Comparison of ENCODE assay signal across 8 cellular contexts in genomic region chr1:149445451-149445850, GRCh38. TPM values are rescaled to one million over a fixed set of nuclear protein-coding genes. Genes with fewer than 3 reads are reported as not detected.
DNase-seq lines count a peak whose midpoint lies in the region; TF ChIP-seq lines count a peak whose summit lies in the region.
"Not testable (repeated sequence)": the region's sequence is repeated elsewhere in the genome, so short reads cannot be mapped to it uniquely, and the experiment has no call there.

No MANE protein-coding gene starts in this region.

- not testable (repeated sequence) for H3K9me2 ChIP-seq in OCI-LY7 (ENCODE audit: insufficient read depth, low read length)

- H3K4me2 ChIP-seq in OCI-LY7 (ENCODE audit: low read length): peak overlapping the region; percentile 39; the same call in 1 of the 2 replicates

- not testable (repeated sequence) for H2AFZ ChIP-seq in OCI-LY7 (ENCODE audit: low read length)

- TF ChIP-seq EP300 in ovary (IDR thresholded peaks at IDR 0.05): not testable (repeated sequence)

- not testable (repeated sequence) for H3K79me2 ChIP-seq in OCI-LY7 (ENCODE audit: insufficient read depth, low read depth, low read length)

- CTCF ChIA-PET in OCI-LY7 (lab: Charles Lee; ENCODE audit: unreplicated experiment): not testable (repeated sequence)

- H4K20me1 ChIP-seq in OCI-LY7 (ENCODE audit: insufficient read depth, low read length): not testable (repeated sequence)

- not testable (repeated sequence) for H3K27me3 ChIP-seq in HAP-1 (ENCODE audit: low read depth); ovary; subcutaneous abdominal adipose tissue (ENCODE audit: control insufficient read depth in 5 of 5, insufficient read depth in 4 of 5, low read length in 5 of 5)

- intact Hi-C loops in OCI-LY7 (cut with micrococcal nuclease; ENCODE audit: unreplicated experiment); ovary (cut with DNase I): not testable (repeated sequence)

- not testable (repeated sequence) for H3K27ac ChIP-seq in OCI-LY7 (ENCODE audit: low read depth, low read length, poor library complexity, severe bottlenecking); ovary
- peak overlapping the region; percentile 41 for H3K27ac ChIP-seq in subcutaneous abdominal adipose tissue (ENCODE audit: low read depth, low read length)

- H3K9me3 ChIP-seq in HAP-1; OCI-LY7 (ENCODE audit: low read length); ovary; subcutaneous abdominal adipose tissue (ENCODE audit: control insufficient read depth in 5 of 5, low read length in 5 of 5): not testable (repeated sequence)

- WGBS in ovary, 3 donors: 0 to 1% (median 1%) methylated on average over 5 of the region's 6 CpGs

- not testable (repeated sequence) for H3K36me3 ChIP-seq in HAP-1 (replicated peaks); OCI-LY7 (ENCODE audit: insufficient read depth, low read length); ovary; subcutaneous abdominal adipose tissue (ENCODE audit: control insufficient read depth in 5 of 5, insufficient read depth in 5 of 5, low read length in 5 of 5)

- not testable (repeated sequence) for BruUV-seq in OCI-LY7 (replicated peaks; lab: Mats Ljungman, UMichigan)

- not testable (repeated sequence) for H3K4me1 ChIP-seq in HAP-1; OCI-LY7 (ENCODE audit: insufficient read depth, low read length, poor library complexity, severe bottlenecking); ovary (ENCODE audit: insufficient read depth); subcutaneous abdominal adipose tissue (ENCODE audit: control insufficient read depth in 5 of 5, insufficient read depth in 5 of 5, low read length in 5 of 5)

- not testable (repeated sequence) for H3K9ac ChIP-seq in subcutaneous abdominal adipose tissue (ENCODE audit: low read length in 5 of 5)

- H3K4me3 ChIP-seq in HAP-1; OCI-LY7 (ENCODE audit: low read depth, low read length, poor library complexity, severe bottlenecking); ovary; subcutaneous abdominal adipose tissue (ENCODE audit: low read depth in 1 of 5, low read length in 5 of 5): not testable (repeated sequence)

- in situ Hi-C loops in HAP-1 (cut with MboI; ENCODE audit: low sequenced_read_pairs): not testable (repeated sequence)

- not testable (repeated sequence) for TF ChIP-seq CTCF in AG09319 (IDR thresholded peaks at IDR 0.05; ENCODE audit: low read depth, low read length); OCI-LY7 (conservative IDR thresholded peaks at IDR 0.05; ENCODE audit: low read length); ovary (IDR thresholded peaks at IDR 0.05)

- DNase-seq in AG09319 (ENCODE audit: extremely low read depth, low read depth) (peak; percentile 29), HAP-1 (ENCODE audit: low spot score in 2 of 2) (peak; percentile 2 to 12), OCI-LY7 (ENCODE audit: low spot score) (peak; percentile 0), anterior cingulate cortex (lab: John Stamatoyannopoulos, UW) (peak in 43 of 58 donors; percentile 0 to 66 (median 17)), fibroblast of the conjunctiva (ENCODE audit: low read depth) (peak; percentile 51), left kidney (ENCODE audit: low read depth, low spot score) (peak; percentile 52), ovary (peak; percentile 60 to 81 (median 72))

- not testable (repeated sequence) for TF ChIP-seq POLR2A in ovary (IDR thresholded peaks at IDR 0.05)

- POLR2A ChIA-PET in OCI-LY7 (lab: Charles Lee): not testable (repeated sequence)

RNA-seq across cellular contexts. Expression of gene NBPF19, which starts 29.4 kb away (rescaled TPM):
- total RNA-seq in OCI-LY7 (2014; rRNA removed; shearing (Covaris generic)): 9.9 and 11.1 TPM in 2 replicates
- total RNA-seq in OCI-LY7 (2022): 17.4 and 22.4 TPM in 2 replicates
- total RNA-seq in ovary: 10 to 100 TPM; 12.8 to 23.2 (median 18.4) TPM
- polyA plus RNA-seq in ovary: 10 to 100 TPM in 1 of 2 donors, 1 to 10 TPM in 1; 8.7 to 11.9 TPM

Comparison
In these comparisons a context has a peak if more than half of its experiments do, and no peak if none do; other contexts are left out.
1. DNase-seq: peak in every context shown above with its lines; median percentile 72 in ovary; 52 in left kidney; 51 in fibroblast of the conjunctiva; 29 in AG09319; 17 in anterior cingulate cortex; 7 in HAP-1; 0 in OCI-LY7.